Comparison of ENCODE assay signal across 1 cellular context in genomic region chr12:122819209-122819805, GRCh38.
TF ChIP-seq lines count a peak whose summit lies in the region.

No MANE protein-coding gene starts in this region.

TF ChIP-seq in H1, 55 proteins besides CTCF, POLR2A, EP300 and RAD21 (continued from another document):
- TF ChIP-seq CHD7 (IDR thresholded peaks at IDR 0.05; ENCODE audit: insufficient replicate concordance, low read length) (no peak), RFX5 (IDR thresholded peaks at IDR 0.05; ENCODE audit: borderline replicate concordance, low read depth, low read length) (no peak)
